ENCODE assay signal across 1 cellular context in genomic region chr22:45163417-45164216, GRCh38.
TF ChIP-seq lines count a peak whose summit lies in the region.

TSS of gene NUP50 (plus strand) at chr22:45163925. CDS start at chr22:45168178, 4,253 bp downstream.

TF ChIP-seq in K562, 482 proteins besides CTCF, POLR2A, EP300 and RAD21 (continued from another document and continues in another):
- TF ChIP-seq PHF21A (IDR thresholded peaks at IDR 0.05; ENCODE audit: borderline replicate concordance, low read depth) (no peak), TFAP4 (CRISPR knock-in tag; IDR thresholded peaks at IDR 0.05; ENCODE audit: borderline replicate concordance) (peak; percentile 76), ATF7 (IDR thresholded peaks at IDR 0.05) (peak; percentile 51; the same call in 1 of the 2 replicates), GABPB1 (CRISPR knock-in tag; IDR thresholded peaks at IDR 0.05) (peak; percentile 46; the same call in 1 of the 2 replicates), AFF4 (CRISPR knock-in tag; IDR thresholded peaks at IDR 0.05) (0 out of 2 replicates have a peak, but pooled peaks have one; percentile 44), HMGN3 (IDR thresholded peaks at IDR 0.05; ENCODE audit: borderline replicate concordance, extremely low read depth, insufficient read length, low read depth, low read length) (peak; percentile 16), SIN3A (IDR thresholded peaks at IDR 0.05; ENCODE audit: borderline replicate concordance in 2 of 2, control insufficient read depth in 1 of 2, low read depth in 2 of 2, low read length in 2 of 2) (peak in 1 of 2 experiments; percentile 77; a peak in 2 of 4 replicates), HDAC1 (IDR thresholded peaks at IDR 0.05) (peak in 1 of 2 experiments; percentile 76; a peak in 2 of 4 replicates), RBM25 (IDR thresholded peaks at IDR 0.05; ENCODE audit: low read depth, low read length, severe bottlenecking) (peak; percentile 30), ETV6 (IDR thresholded peaks at IDR 0.05; ENCODE audit: borderline replicate concordance in 1 of 2, low read depth in 2 of 2, low read length in 1 of 2) (no peak), ETV6 (CRISPR knock-in tag; IDR thresholded peaks at IDR 0.05; ENCODE audit: borderline replicate concordance) (0 out of 2 replicates have a peak, but pooled peaks have one; percentile 42), MAZ (CRISPR knock-in tag; conservative IDR thresholded peaks at IDR 0.05 in 1 of 2, IDR thresholded peaks at IDR 0.05 in 1 of 2) (0 out of 4 replicates have a peak, but pooled peaks of 1 of the 2 experiments have one; percentile 22), NFE2L1 (tag; IDR thresholded peaks at IDR 0.05; ENCODE audit: borderline replicate concordance, low read depth) (no peak), POLR2G (IDR thresholded peaks at IDR 0.05; ENCODE audit: low read depth, low read length) (peak; percentile 91), PHF8 (IDR thresholded peaks at IDR 0.05; ENCODE audit: borderline replicate concordance, low read length) (peak; percentile 65; the same call in 1 of the 2 replicates), REST (CRISPR knock-in tag; IDR thresholded peaks at IDR 0.05; ENCODE audit: low read depth) (no peak), YY1 (IDR thresholded peaks at IDR 0.05; ENCODE audit: borderline replicate concordance in 1 of 3, control insufficient read depth in 1 of 3, extremely low read depth in 1 of 3, insufficient read depth in 3 of 3, insufficient read length in 1 of 3, insufficient replicate concordance in 2 of 3, low read depth in 1 of 3, low read length in 2 of 3) (peak; percentile 51 to 89 (median 79)), USF2 (CRISPR knock-in tag; IDR thresholded peaks at IDR 0.05) (peak; percentile 69; the same call in 1 of the 2 replicates), SPI1 (IDR thresholded peaks at IDR 0.05; ENCODE audit: borderline replicate concordance, low read depth, low read length) (no peak), NR4A1 (CRISPR knock-in tag; IDR thresholded peaks at IDR 0.05) (no peak), NR4A1 (tag; IDR thresholded peaks at IDR 0.05) (0 out of 2 replicates have a peak, but pooled peaks have one; percentile 24), ELF4 (CRISPR knock-in tag; IDR thresholded peaks at IDR 0.05) (no peak), KAT7 (CRISPR knock-in tag; IDR thresholded peaks at IDR 0.05; ENCODE audit: borderline replicate concordance) (0 out of 2 replicates have a peak, but pooled peaks have one; percentile 50), HOMEZ (CRISPR knock-in tag; IDR thresholded peaks at IDR 0.05) (no peak), DDX20 (tag; IDR thresholded peaks at IDR 0.05; ENCODE audit: low read depth) (no peak), MNT (conservative IDR thresholded peaks at IDR 0.05) (peak; percentile 71 to 86), ZNF282 (CRISPR knock-in tag; IDR thresholded peaks at IDR 0.05) (no peak), RB1 (IDR thresholded peaks at IDR 0.05; ENCODE audit: low read depth) (peak; percentile 81), RNF2 (IDR thresholded peaks at IDR 0.05) (peak; percentile 64; the same call in 1 of the 2 replicates), KAT8 (IDR thresholded peaks at IDR 0.05; ENCODE audit: low read depth) (no peak), CREB1 (IDR thresholded peaks at IDR 0.05) (no peak), CREB1 (CRISPR knock-in tag; IDR thresholded peaks at IDR 0.05) (peak; percentile 48; the same call in 1 of the 2 replicates), CHD2 (IDR thresholded peaks at IDR 0.05; ENCODE audit: low read depth, low read length) (peak; percentile 55; the same call in 1 of the 2 replicates), HNRNPL (IDR thresholded peaks at IDR 0.05; ENCODE audit: low read depth, low read length) (no peak), MAX (CRISPR knock-in tag; IDR thresholded peaks at IDR 0.05) (peak; percentile 85), POLR2AphosphoS5 (IDR thresholded peaks at IDR 0.05; ENCODE audit: control insufficient read depth, insufficient read depth, low read depth, low read length) (peak; percentile 48; the same call in 1 of the 2 replicates), TGIF2 (CRISPR knock-in tag; IDR thresholded peaks at IDR 0.05) (0 out of 2 replicates have a peak, but pooled peaks have one; percentile 45), SUPT5H (IDR thresholded peaks at IDR 0.05) (peak; percentile 67), MTA3 (IDR thresholded peaks at IDR 0.05; ENCODE audit: borderline replicate concordance) (peak; percentile 26; the same call in 1 of the 2 replicates), CXXC5 (CRISPR knock-in tag; IDR thresholded peaks at IDR 0.05) (peak; percentile 98), MYC (IDR thresholded peaks at IDR 0.05; ENCODE audit: low read depth, low read length) (peak; percentile 82), MYC (CRISPR knock-in tag; IDR thresholded peaks at IDR 0.05; ENCODE audit: borderline replicate concordance, low read depth) (no peak), POLR2B (IDR thresholded peaks at IDR 0.05; ENCODE audit: low read depth, partially characterized antibody) (peak; percentile 86), GABPA (tag; conservative IDR thresholded peaks at IDR 0.05; ENCODE audit: low read depth) (peak; percentile 71), L3MBTL2 (IDR thresholded peaks at IDR 0.05) (peak; percentile 94), PCBP1 (IDR thresholded peaks at IDR 0.05; ENCODE audit: low read depth, low read length, poor library complexity, severe bottlenecking) (peak; percentile 33), RBM34 (IDR thresholded peaks at IDR 0.05; ENCODE audit: borderline replicate concordance, insufficient read depth, low read length) (0 out of 2 replicates have a peak, but pooled peaks have one; percentile 49), EZH2 (IDR thresholded peaks at IDR 0.05; ENCODE audit: borderline replicate concordance, low read depth, low read length) (no peak), CREM (IDR thresholded peaks at IDR 0.05; ENCODE audit: low read depth) (peak; percentile 40; the same call in 1 of the 2 replicates), LCOR (CRISPR knock-in tag; IDR thresholded peaks at IDR 0.05) (peak; percentile 52; the same call in 1 of the 2 replicates)
